In genomic region chr3:141410861-141411771, GRCh38 we compare ENCODE assay signal across 8 cellular contexts. TPM values are rescaled to one million over a fixed set of nuclear protein-coding genes. Genes with fewer than 3 reads are reported as not detected.
DNase-seq lines count a peak whose midpoint lies in the region; ATAC-seq and TF ChIP-seq lines count a peak whose summit lies in the region.

No MANE protein-coding gene starts in this region.

- intact Hi-C loops in activated CD4-positive, alpha-beta T cell treated with anti-CD3 and anti-CD28 coated beads, Interleukin-2, amount 10 ng/mL, durations not matched to agents 24 days and 14 days (cut with micrococcal nuclease) = loop anchor here (1.0 to 5.0 kb wide), 6 partner anchors 8 to 466 kb away; partner anchors contain the start of genes ATP1B3, PXYLP1 and RASA2
- intact Hi-C loops in lower leg skin (cut with DNase I; ENCODE audit: low total_unique reads) = no loop called here

- peaks cover 4% of the 10 kb centered on the region for H3K9me3 Mint-ChIP-seq in activated CD4-positive, alpha-beta T cell treated with anti-CD3 and anti-CD28 coated beads, Interleukin-2, amount 10 ng/mL, durations not matched to agents 24 days and 14 days
- no peaks in the 10 kb centered on the region for H3K9me3 Mint-ChIP-seq in osteocyte (ENCODE audit: unreplicated experiment)

- H3K4me1 Mint-ChIP-seq in activated CD4-positive, alpha-beta T cell treated with anti-CD3 and anti-CD28 coated beads, Interleukin-2, amount 10 ng/mL, durations not matched to agents 24 days and 14 days = peaks cover 48% of the 10 kb centered on the region
- peaks cover 69% of the 10 kb centered on the region for H3K4me1 Mint-ChIP-seq in osteocyte (ENCODE audit: unreplicated experiment)

- H3K36me3 Mint-ChIP-seq in activated CD4-positive, alpha-beta T cell treated with anti-CD3 and anti-CD28 coated beads, Interleukin-2, amount 10 ng/mL, durations not matched to agents 24 days and 14 days (ENCODE audit: low read depth) = peaks cover 34% of the 10 kb centered on the region
- H3K36me3 Mint-ChIP-seq in osteocyte (ENCODE audit: unreplicated experiment) = peaks cover 35% of the 10 kb centered on the region

- H3K27ac ChIP-seq in ACC112 (ENCODE audit: low read depth, low read length) (peak overlapping the region; percentile 96), epithelial cell of prostate (peak overlapping the region; percentile 92)

- H3K4me3 ChIP-seq in ACC112 (ENCODE audit: low read depth, low read length) (0 out of 2 replicates have a peak overlapping the region, but pooled peaks have one; percentile 58), lower leg skin (ENCODE audit: low read depth, poor library complexity, severe bottlenecking) (no peak overlapping the region)

- ATAC-seq in GM21723 (IDR thresholded peaks at IDR 0.05; ENCODE audit: unreplicated experiment) = peak; percentile 48
- no peak for ATAC-seq in GM18873 (IDR thresholded peaks at IDR 0.05; ENCODE audit: low FRiP score, unreplicated experiment)

- DNase-seq in activated CD4-positive, alpha-beta T cell treated with anti-CD3 and anti-CD28 coated beads, Interleukin-2, amount 10 ng/mL, durations not matched to agents 24 days and 14 days = peak; percentile 82
- DNase-seq in epithelial cell of prostate (ENCODE audit: low read depth, low spot score) (no peak), osteocyte (ENCODE audit: extremely low spot score, unreplicated experiment) (no peak), lower leg skin (ENCODE audit: low spot score in 2 of 2) (no peak), NCI-H2081 treated with DMSO at 0.1 percent for 48 hours (lab: John Stamatoyannopoulos, UW) (no peak)

- no peak for TF ChIP-seq POLR2A in lower leg skin (IDR thresholded peaks at IDR 0.05)

- H3K4me1 ChIP-seq in ACC112 (ENCODE audit: control insufficient read depth, insufficient read depth, low read length, unreplicated experiment) = peaks cover 85% of the 10 kb centered on the region

- TF ChIP-seq CTCF in osteocyte (IDR thresholded peaks at IDR 0.05) = no peak
- no peak for TF ChIP-seq CTCF in lower leg skin (IDR thresholded peaks at IDR 0.05)

- H2AFZ ChIP-seq in ACC112 (ENCODE audit: low read length, unreplicated experiment) = no peak overlapping the region

- WGBS in lower leg skin, 2 donors = 62 to 65% methylated on average over 9 of the region's 9 CpGs

- H3K27ac Mint-ChIP-seq in activated CD4-positive, alpha-beta T cell treated with anti-CD3 and anti-CD28 coated beads, Interleukin-2, amount 10 ng/mL, durations not matched to agents 24 days and 14 days = peak overlapping the region; percentile 99
- peak overlapping the region; percentile 98 for H3K27ac Mint-ChIP-seq in osteocyte (ENCODE audit: unreplicated experiment)

- no peaks in the 10 kb centered on the region for H3K27me3 ChIP-seq in ACC112 (ENCODE audit: insufficient read depth, low read length)

- peak overlapping the region; percentile 83 for H3K4me3 Mint-ChIP-seq in activated CD4-positive, alpha-beta T cell treated with anti-CD3 and anti-CD28 coated beads, Interleukin-2, amount 10 ng/mL, durations not matched to agents 24 days and 14 days
- H3K4me3 Mint-ChIP-seq in osteocyte (ENCODE audit: unreplicated experiment) = no peak overlapping the region

- peaks cover 76% of the 10 kb centered on the region for H3K79me2 ChIP-seq in ACC112 (ENCODE audit: control insufficient read depth, insufficient read depth, low read length, unreplicated experiment)

- H3K36me3 ChIP-seq in ACC112 (ENCODE audit: insufficient read depth, low read length) = peaks cover 49% of the 10 kb centered on the region

- no peaks in the 10 kb centered on the region for H3K27me3 Mint-ChIP-seq in activated CD4-positive, alpha-beta T cell treated with anti-CD3 and anti-CD28 coated beads, Interleukin-2, amount 10 ng/mL, durations not matched to agents 24 days and 14 days
- H3K27me3 Mint-ChIP-seq in osteocyte (ENCODE audit: unreplicated experiment) = no peaks in the 10 kb centered on the region

RNA-seq across cellular contexts. Expression of gene ZBTB38, which starts 42.8 kb away (rescaled TPM):
- 14.5 and 17.8 TPM in 2 replicates for total RNA-seq in activated CD4-positive, alpha-beta T cell treated with anti-CD3 and anti-CD28 coated beads, Interleukin-2, amount 10 ng/mL, durations not matched to agents 24 days and 14 days
- total RNA-seq in osteocyte = 41.8 and 43.9 TPM in 2 replicates
- 100 to 1,000 TPM in 1 of 4 donors, 10 to 100 TPM in 3; 46.8 to 104 (median 72.6) TPM for total RNA-seq in lower leg skin
